ENCODE assay signal across 8 cellular contexts in the genomic region with DNA sequence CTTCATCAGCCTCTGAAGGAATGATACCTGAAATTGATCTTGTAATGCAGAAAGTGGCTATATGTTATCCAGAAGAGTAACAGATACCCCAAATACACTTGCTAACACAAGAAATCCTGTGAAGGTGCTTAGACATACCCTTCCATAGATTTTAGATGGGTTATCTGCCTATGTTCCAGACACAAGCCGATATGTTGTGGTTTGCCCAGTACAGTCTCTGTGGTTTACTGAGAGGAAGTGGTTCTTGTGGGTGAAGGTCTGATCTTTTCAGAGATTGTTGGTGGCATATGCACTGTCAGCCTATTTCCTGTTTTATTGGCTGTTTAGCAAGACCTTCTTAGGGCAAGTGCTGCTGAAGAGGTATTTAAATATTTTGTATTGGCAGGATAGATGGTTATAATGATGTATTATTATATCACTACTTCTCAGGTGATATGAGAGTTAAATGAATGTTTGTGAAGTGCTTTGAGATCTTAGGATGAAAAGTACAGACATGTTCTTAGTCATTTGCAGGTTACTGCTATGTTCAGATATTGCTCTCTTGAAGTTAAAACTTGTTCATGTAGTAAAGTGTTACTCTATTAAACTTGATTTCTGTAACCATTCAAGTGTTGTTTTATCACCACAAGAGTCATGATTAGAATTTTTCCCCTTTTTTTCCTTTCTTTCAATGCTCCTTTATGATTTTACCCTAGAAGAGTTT. TPM values are rescaled to one million over a fixed set of nuclear protein-coding genes. Genes with fewer than 3 reads are reported as not detected.
DNase-seq lines count a peak whose midpoint lies in the region; ATAC-seq and TF ChIP-seq lines count a peak whose summit lies in the region.

No MANE protein-coding gene starts in this region.

- no peak overlapping the region for H3K4me3 ChIP-seq in GM06990 (replicated peaks; ENCODE audit: low read depth, low read length)
- no peak overlapping the region for H3K4me3 ChIP-seq in fibroblast of villous mesenchyme (ENCODE audit: low read depth, low read length)
- no peak overlapping the region for H3K4me3 ChIP-seq in MG63

- peak; percentile 73 for DNase-seq in GM06990 (ENCODE audit: extremely low read depth, insufficient read length)
- DNase-seq in SW480 (ENCODE audit: low spot score) = peak; percentile 87
- peak; percentile 92 for DNase-seq in fibroblast of villous mesenchyme (ENCODE audit: low read depth)
- DNase-seq in NCI-H2107 (lab: John Stamatoyannopoulos, UW) = no peak
- DNase-seq in MG63 = no peak
- DNase-seq in NCI-H1694 (lab: John Stamatoyannopoulos, UW) = no peak

- TF ChIP-seq CTCF in GM06990 (IDR thresholded peaks at IDR 0.05; ENCODE audit: insufficient read depth, low read length, poor library complexity, severe bottlenecking) = no peak
- TF ChIP-seq CTCF in fibroblast of villous mesenchyme (IDR thresholded peaks at IDR 0.05; ENCODE audit: insufficient read depth, low read depth, low read length) = no peak

- no peaks in the 10 kb centered on the region for H3K36me3 ChIP-seq in GM06990 (ENCODE audit: control insufficient read depth, insufficient read depth, low read length)
- peaks cover 4% of the 10 kb centered on the region for H3K36me3 ChIP-seq in MG63

- peaks cover 3% of the 10 kb centered on the region; the same call in 1 of the 2 replicates for H3K9me3 ChIP-seq in MG63

- ATAC-seq in GM19467 (IDR thresholded peaks at IDR 0.05; ENCODE audit: unreplicated experiment) (peak; percentile 86), HG03432 (IDR thresholded peaks at IDR 0.05; ENCODE audit: unreplicated experiment) (peak; percentile 83)

- no peaks in the 10 kb centered on the region for H3K27me3 ChIP-seq in GM06990 (replicated peaks; ENCODE audit: control insufficient read depth, insufficient read depth, low read length)
- H3K27me3 ChIP-seq in MG63 = no peaks in the 10 kb centered on the region

RNA-seq across cellular contexts. Expression of gene ARHGEF12, which starts 8.2 kb away (rescaled TPM):
- total RNA-seq in fibroblast of villous mesenchyme = 124 and 143 TPM in 2 replicates
- total RNA-seq in MG63 (2014; rRNA removed; shearing (Covaris generic); ENCODE audit: low replicate concordance) = 28.1 and 32.5 TPM in 2 replicates

RNA-seq across cellular contexts. Expression of gene TLCD5, which starts 19.4 kb away (rescaled TPM):
- total RNA-seq in fibroblast of villous mesenchyme = 7.4 and 10.8 TPM in 2 replicates
- 7.3 and 8.1 TPM in 2 replicates for total RNA-seq in MG63 (2014; rRNA removed; shearing (Covaris generic); ENCODE audit: low replicate concordance)

Comparison
In these comparisons a context has a peak if more than half of its experiments do, and no peak if none do; other contexts are left out.
1. DNase-seq: peak in GM06990 (single experiment), SW480 (single experiment) and fibroblast of villous mesenchyme (single experiment); none in NCI-H2107 (single experiment), MG63 (single experiment) and NCI-H1694 (single experiment).